ENCODE assay signal across 8 cellular contexts in genomic region chr10:17023386-17024298, GRCh38.
DNase-seq lines count a peak whose midpoint lies in the region; ATAC-seq and TF ChIP-seq lines count a peak whose summit lies in the region.

No MANE protein-coding gene starts in this region.

- H2AK5ac ChIP-seq in trophoblast cell (ENCODE audit: low read length): no peak overlapping the region

- DNase-seq in NOMO-1 treated with DMSO at 0.1 percent for 48 hours (lab: John Stamatoyannopoulos, UW; ENCODE audit: unreplicated experiment) (peak; percentile 98), activated T-cell treated with anti-CD3 and anti-CD28 coated beads for 24 hours (ENCODE audit: low read depth) (peak; percentile 75), fibroblast of gingiva (ENCODE audit: low read depth) (peak; percentile 98), trophoblast cell (peak; percentile 54 to 57), vagina (ENCODE audit: extremely low spot score in 2 of 2) (no peak), NCI-H2171 (lab: John Stamatoyannopoulos, UW) (no peak)

- no peak overlapping the region for H3K23ac ChIP-seq in trophoblast cell (ENCODE audit: low read length)

- H4K12ac ChIP-seq in trophoblast cell (ENCODE audit: low read depth, low read length): no peak overlapping the region

- ATAC-seq in GM18498 (IDR thresholded peaks at IDR 0.05; ENCODE audit: unreplicated experiment) (peak; percentile 94), HG02798 (IDR thresholded peaks at IDR 0.05; ENCODE audit: poor library complexity, unreplicated experiment) (peak; percentile 93)

- H2BK120ac ChIP-seq in trophoblast cell (ENCODE audit: insufficient read depth, low read length, poor library complexity): no peak overlapping the region

- H4K8ac ChIP-seq in trophoblast cell (ENCODE audit: low read depth, low read length): no peak overlapping the region

- no peak overlapping the region for H2BK12ac ChIP-seq in trophoblast cell (ENCODE audit: low read length)

- H3K27me3 ChIP-seq in trophoblast cell (ENCODE audit: insufficient read depth, low read length) (no peaks in the 10 kb centered on the region), vagina (no peaks in the 10 kb centered on the region)

- no peak overlapping the region for H2AFZ ChIP-seq in trophoblast cell (ENCODE audit: insufficient read depth, low read length, poor library complexity)

- H3K18ac ChIP-seq in trophoblast cell (ENCODE audit: low read length): no peak overlapping the region

- H3K79me2 ChIP-seq in trophoblast cell (ENCODE audit: control insufficient read depth, insufficient read depth, low read length, poor library complexity): no peaks in the 10 kb centered on the region

- H3K9ac ChIP-seq in trophoblast cell (ENCODE audit: low read length): no peak overlapping the region

- H3K27ac ChIP-seq in trophoblast cell (ENCODE audit: low read depth, low read length) (peak overlapping the region; percentile 57), vagina (peak overlapping the region; percentile 56)

- H3K9me3 ChIP-seq in trophoblast cell (ENCODE audit: insufficient read depth, low read depth, low read length) (no peaks in the 10 kb centered on the region), vagina (no peaks in the 10 kb centered on the region)

- H3K14ac ChIP-seq in trophoblast cell (ENCODE audit: low read length): no peak overlapping the region

- TF ChIP-seq POLR2A in vagina (IDR thresholded peaks at IDR 0.05): no peak

- WGBS in trophoblast cell (ENCODE audit: extremely low coverage, insufficient coverage, insufficient read length): no CpG with 5 or more reads among the region's 13 CpGs

- H3K4me3 ChIP-seq in trophoblast cell (ENCODE audit: low read depth, low read length): no peak overlapping the region
- no peak overlapping the region for H3K4me3 ChIP-seq in vagina

- intact Hi-C loops in vagina (cut with DNase I): no loop called here

- H3K4ac ChIP-seq in trophoblast cell (ENCODE audit: low read depth, low read length): no peak overlapping the region

- TF ChIP-seq CTCF in vagina (IDR thresholded peaks at IDR 0.05): no peak

- no peak overlapping the region for H3K4me2 ChIP-seq in trophoblast cell (ENCODE audit: low read length)

- no peak overlapping the region for H4K91ac ChIP-seq in trophoblast cell (ENCODE audit: low read depth, low read length)

- H2BK5ac ChIP-seq in trophoblast cell (ENCODE audit: low read depth, low read length, poor library complexity): no peak overlapping the region

- H3K79me1 ChIP-seq in trophoblast cell (ENCODE audit: low read length): peaks cover 2% of the 10 kb centered on the region

- H3K36me3 ChIP-seq in trophoblast cell (ENCODE audit: control insufficient read depth in 1 of 2, insufficient read depth in 2 of 2, low read length in 2 of 2) (no peaks in the 10 kb centered on the region), vagina (no peaks in the 10 kb centered on the region)

- H3K4me1 ChIP-seq in trophoblast cell (ENCODE audit: control insufficient read depth in 1 of 2, insufficient read depth in 2 of 2, low read length in 2 of 2) (peaks cover 5 to 10% of the 10 kb centered on the region in 2 experiments), vagina (peaks cover 22% of the 10 kb centered on the region)

Comparison
In these comparisons a context has a peak if more than half of its experiments do, and no peak if none do; other contexts are left out.
1. DNase-seq: peak in NOMO-1 treated with DMSO at 0.1 percent for 48 hours (single experiment), activated T-cell treated with anti-CD3 and anti-CD28 coated beads for 24 hours (single experiment), fibroblast of gingiva (single experiment) and trophoblast cell (2 of 2); none in vagina (0 of 2) and NCI-H2171 (single experiment).